15 cellular contexts compared by ENCODE assay signal in the genomic region with DNA sequence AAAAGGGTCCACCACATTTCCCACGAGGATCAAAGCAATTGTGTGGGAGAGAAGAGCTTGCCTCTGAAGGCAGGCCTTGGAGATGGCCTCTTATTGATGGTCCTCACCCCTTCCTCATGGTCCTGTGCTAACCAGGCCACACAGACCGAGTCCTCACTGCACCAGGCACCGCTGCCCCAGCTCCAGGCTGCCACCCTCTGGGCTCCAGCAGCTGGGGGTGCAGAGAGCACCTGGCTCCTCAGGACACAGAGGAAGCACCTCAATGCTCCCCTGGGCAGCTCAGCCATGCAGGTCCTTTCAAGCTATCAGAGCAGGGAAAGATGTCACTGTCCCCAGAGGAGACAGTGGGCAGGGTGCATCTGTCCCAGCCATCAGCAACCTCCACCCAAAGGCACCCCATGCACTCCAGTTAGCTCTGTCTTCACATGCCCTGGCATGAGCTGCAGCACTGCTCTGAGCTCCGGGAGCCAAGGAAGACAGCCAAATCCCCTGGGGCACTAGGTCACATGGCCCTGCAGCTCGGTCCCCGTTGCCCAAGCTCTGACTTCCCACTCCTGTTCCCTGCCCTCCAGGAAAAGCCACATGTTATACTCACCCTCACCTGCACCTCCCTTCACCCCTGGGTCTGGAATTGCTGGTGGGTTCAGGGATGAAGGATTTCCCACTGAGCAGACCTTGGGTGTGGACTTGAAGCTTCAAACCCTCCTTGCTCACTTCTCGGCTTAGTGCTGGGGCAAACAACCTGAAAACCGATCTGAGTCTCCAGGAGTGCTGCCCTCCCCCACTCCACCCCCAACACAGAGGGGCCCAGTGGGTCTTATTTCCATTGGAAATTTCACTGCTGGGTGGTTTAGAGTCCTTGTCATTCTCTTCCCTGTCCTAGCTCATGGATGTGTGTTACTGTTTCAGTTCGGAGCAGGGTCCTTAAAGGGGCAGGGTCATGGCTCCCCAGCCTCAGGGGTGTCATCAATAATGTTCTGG. TPM values are rescaled to one million over a fixed set of nuclear protein-coding genes. Genes with fewer than 3 reads are reported as not detected.
DNase-seq lines count a peak whose midpoint lies in the region; ATAC-seq and TF ChIP-seq lines count a peak whose summit lies in the region.
"Had no signal": no experiment of that assay in that cellular context is flagged by ENCODE, and none has a peak within 500 bp of the region (broad histone marks: within the 10 kb centered on the region; RNA-seq: fewer than 3 reads in every experiment).

No MANE protein-coding gene starts in this region.

- H3K27ac ChIP-seq in DOHH2 (ENCODE audit: low read depth, low read length): no peak overlapping the region
- H3K27ac ChIP-seq in coronary artery: no peak overlapping the region
- no peak overlapping the region for H3K27ac ChIP-seq in mesendoderm (ENCODE audit: low read depth, low read length)
- H3K27ac ChIP-seq in esophagus squamous epithelium: no peak overlapping the region
- H3K27ac ChIP-seq: breast epithelium, spleen had no signal

- H3K4me3 ChIP-seq in DOHH2 (ENCODE audit: low read length) (no peak overlapping the region), coronary artery (no peak overlapping the region), mesendoderm (ENCODE audit: low read length) (no peak overlapping the region), esophagus squamous epithelium (no peak overlapping the region)
- H3K4me3 ChIP-seq: breast epithelium, spleen had no signal

- no peak overlapping the region for H3K23ac ChIP-seq in mesendoderm (ENCODE audit: low read length)

- H3F3A ChIP-seq in DOHH2 (ENCODE audit: control insufficient read depth, insufficient read depth): no peaks in the 10 kb centered on the region

- ATAC-seq in HG03196 (IDR thresholded peaks at IDR 0.05; ENCODE audit: unreplicated experiment): no peak

- H2BK5ac ChIP-seq in mesendoderm (ENCODE audit: low read length): no peak overlapping the region

- H4K20me1 ChIP-seq in DOHH2 (ENCODE audit: control insufficient read depth, insufficient read depth, low read depth, low read length): no peaks in the 10 kb centered on the region

- H3K79me1 ChIP-seq in mesendoderm (ENCODE audit: low read length): no peaks in the 10 kb centered on the region

- WGBS in mesendoderm (ENCODE audit: extremely low coverage, insufficient coverage, low lambda C conversion rate): no CpG with 5 or more reads among the region's 9 CpGs
- WGBS in esophagus squamous epithelium, 2 donors: 29 to 45% methylated on average over 8 of the region's 9 CpGs

- no peak overlapping the region for H3K4me2 ChIP-seq in DOHH2 (ENCODE audit: low read length)
- no peak overlapping the region for H3K4me2 ChIP-seq in mesendoderm (ENCODE audit: low read length)

- H3K9me3 ChIP-seq in DOHH2 (ENCODE audit: control insufficient read depth, insufficient read depth, low read length) (no peaks in the 10 kb centered on the region), esophagus squamous epithelium (no peaks in the 10 kb centered on the region)
- H3K9me3 ChIP-seq: breast epithelium, spleen had no signal

- H3K79me2 ChIP-seq in DOHH2 (ENCODE audit: control insufficient read depth, low read length): no peaks in the 10 kb centered on the region
- H3K79me2 ChIP-seq in mesendoderm (ENCODE audit: control insufficient read depth, insufficient read depth, low read length): no peaks in the 10 kb centered on the region

- TF ChIP-seq RAD21 in Ishikawa (IDR thresholded peaks at IDR 0.05; ENCODE audit: low read depth): peak; percentile 39; the same call in 1 of the 2 replicates

- TF ChIP-seq CTCF in DOHH2 (IDR thresholded peaks at IDR 0.05; ENCODE audit: low read depth, low read length, poor library complexity, severe bottlenecking): peak; percentile 33
- no peak for TF ChIP-seq CTCF in coronary artery (IDR thresholded peaks at IDR 0.05)
- no peak for TF ChIP-seq CTCF in esophagus squamous epithelium (IDR thresholded peaks at IDR 0.05)

- intact Hi-C loops in esophagus squamous epithelium (cut with DNase I): no loop called here

- H3K18ac ChIP-seq in mesendoderm (ENCODE audit: low read length): no peak overlapping the region

- H4K8ac ChIP-seq in mesendoderm (ENCODE audit: low read depth, low read length): no peak overlapping the region

- DNase-seq in coronary artery (ENCODE audit: low spot score) (peak; percentile 62), mesendoderm (no peak), DMS153 treated with DMSO at 0.1 percent for 48 hours (lab: John Stamatoyannopoulos, UW; ENCODE audit: unreplicated experiment) (no peak), NCI-H526 treated with DMSO at 0.1 percent for 48 hours (lab: John Stamatoyannopoulos, UW) (no peak), esophagus squamous epithelium (lab: John Stamatoyannopoulos, UW) (no peak)
- DNase-seq: mesenchymal stem cell; NCI-H1930; spleen; stimulated activated naive B cell treated with anti-CD40 and anti-IgM and Interleukin-4, amounts not matched to agents 10 μg/mL and 1 μg/mL and 100 μg/mL, for 72 hours; SW 1271 had no signal

- H3K36me3 ChIP-seq in DOHH2 (ENCODE audit: control insufficient read depth, low read length) (no peaks in the 10 kb centered on the region), mesendoderm (ENCODE audit: control insufficient read depth, insufficient read depth, low read length) (no peaks in the 10 kb centered on the region), esophagus squamous epithelium (no peaks in the 10 kb centered on the region)
- H3K36me3 ChIP-seq: breast epithelium, spleen had no signal

- no peak overlapping the region for H2BK120ac ChIP-seq in mesendoderm (ENCODE audit: low read depth, low read length)

- H4K5ac ChIP-seq in mesendoderm (ENCODE audit: low read length): no peak overlapping the region

- H3K4ac ChIP-seq in mesendoderm (ENCODE audit: low read depth, low read length): no peak overlapping the region

- H3K9ac ChIP-seq in mesendoderm (ENCODE audit: low read length): peak overlapping the region; percentile 18

- H3K9me2 ChIP-seq in DOHH2 (replicated peaks; ENCODE audit: control insufficient read depth, low read length): no peaks in the 10 kb centered on the region

- TF ChIP-seq POLR2A in esophagus squamous epithelium (IDR thresholded peaks at IDR 0.05): no peak

- H3K27me3 ChIP-seq in DOHH2 (ENCODE audit: control insufficient read depth, low read length) (0 out of 2 replicates have a peak, but pooled peaks cover 3% of the 10 kb centered on the region), mesendoderm (ENCODE audit: insufficient read depth, low read length, poor library complexity) (no peaks in the 10 kb centered on the region), esophagus squamous epithelium (no peaks in the 10 kb centered on the region)
- H3K27me3 ChIP-seq: breast epithelium had no signal

- H3K4me1 ChIP-seq in DOHH2 (ENCODE audit: control insufficient read depth, low read length) (peaks cover 9% of the 10 kb centered on the region), mesendoderm (ENCODE audit: control insufficient read depth, low read depth, low read length) (peaks cover 8% of the 10 kb centered on the region), esophagus squamous epithelium (peaks cover 16 to 51% (median 21%) of the 10 kb centered on the region in 3 donors)

- peak overlapping the region; percentile 9 for H2AK5ac ChIP-seq in mesendoderm (ENCODE audit: low read length)

- H2BK15ac ChIP-seq in mesendoderm (replicated peaks; ENCODE audit: low read depth): no peak overlapping the region

- no peak for TF ChIP-seq EP300 in Ishikawa (IDR thresholded peaks at IDR 0.05; ENCODE audit: borderline replicate concordance)

- H3K56ac ChIP-seq in mesendoderm (ENCODE audit: low read length): peak overlapping the region; percentile 50

TF ChIP-seq in Ishikawa, 13 proteins besides CTCF, POLR2A, EP300 and RAD21 (continues in another document):
- TF ChIP-seq NFIC (IDR thresholded peaks at IDR 0.05): no peak
- TF ChIP-seq TCF12 (IDR thresholded peaks at IDR 0.05; ENCODE audit: low read depth): no peak
- no peak for TF ChIP-seq CEBPB (IDR thresholded peaks at IDR 0.05)
- TF ChIP-seq USF1 (IDR thresholded peaks at IDR 0.05): peak; percentile 87
- no peak for TF ChIP-seq CREB1 (IDR thresholded peaks at IDR 0.05; ENCODE audit: low read depth)
- TF ChIP-seq MAX (IDR thresholded peaks at IDR 0.05): peak; percentile 48; the same call in 1 of the 2 replicates
- no peak for TF ChIP-seq EGR1 (IDR thresholded peaks at IDR 0.05)
- no peak for TF ChIP-seq YY1 (IDR thresholded peaks at IDR 0.05; ENCODE audit: low read depth)
- TF ChIP-seq TAF1 (IDR thresholded peaks at IDR 0.05; ENCODE audit: low read depth): no peak
- no peak for TF ChIP-seq FOXM1 (IDR thresholded peaks at IDR 0.05; ENCODE audit: borderline replicate concordance, low read depth)

RNA-seq across cellular contexts. Expression of gene ALS2CL, which starts 32.6 kb away (rescaled TPM):
- 1.8 TPM for polyA plus RNA-seq in mesendoderm (2013, experiment 1 of 2)
- 1.9 TPM for polyA plus RNA-seq in mesendoderm (2013, experiment 2 of 2)
- total RNA-seq in esophagus squamous epithelium: 100 to 1,000 TPM in 3 of 4 donors, 10 to 100 TPM in 1; 42.4 to 121 (median 114) TPM

RNA-seq across cellular contexts. Expression of gene TMIE, which starts 40.4 kb away (rescaled TPM):
- 0.27 TPM for polyA plus RNA-seq in mesendoderm (2013, experiment 1 of 2)
- polyA plus RNA-seq in mesendoderm (2013, experiment 2 of 2): 0.34 TPM
- 1 to 10 TPM in 1 of 4 donors, under 1 TPM in 3; 0.18 to 1.1 (median 0.61) TPM for total RNA-seq in esophagus squamous epithelium
- total RNA-seq: breast epithelium, H4 had no signal

RNA-seq across cellular contexts. Expression of gene FAM240A, which starts 48.5 kb away (rescaled TPM):
- polyA plus RNA-seq in mesendoderm (2013, experiment 1 of 2): 0.07 TPM
- polyA plus RNA-seq in mesendoderm (2013, experiment 2 of 2): 0.07 TPM
- total RNA-seq in esophagus squamous epithelium: under 1 TPM in 1 of 4 donors, not detected in 3; 0.50 TPM
- total RNA-seq: breast epithelium, H4, spleen had no signal

RNA-seq across cellular contexts. Expression of gene PRSS50, which starts 56.8 kb away (rescaled TPM):
- polyA plus RNA-seq in mesendoderm (2013, experiment 1 of 2): 0.06 TPM
- 0.17 TPM for polyA plus RNA-seq in mesendoderm (2013, experiment 2 of 2)
- under 1 TPM in 1 of 4 donors, not detected in 3; 0.19 TPM for total RNA-seq in esophagus squamous epithelium
- total RNA-seq: H4 had no signal
- polyA plus RNA-seq: spleen had no signal
